10 cellular contexts compared by ENCODE assay signal in the genomic region with DNA sequence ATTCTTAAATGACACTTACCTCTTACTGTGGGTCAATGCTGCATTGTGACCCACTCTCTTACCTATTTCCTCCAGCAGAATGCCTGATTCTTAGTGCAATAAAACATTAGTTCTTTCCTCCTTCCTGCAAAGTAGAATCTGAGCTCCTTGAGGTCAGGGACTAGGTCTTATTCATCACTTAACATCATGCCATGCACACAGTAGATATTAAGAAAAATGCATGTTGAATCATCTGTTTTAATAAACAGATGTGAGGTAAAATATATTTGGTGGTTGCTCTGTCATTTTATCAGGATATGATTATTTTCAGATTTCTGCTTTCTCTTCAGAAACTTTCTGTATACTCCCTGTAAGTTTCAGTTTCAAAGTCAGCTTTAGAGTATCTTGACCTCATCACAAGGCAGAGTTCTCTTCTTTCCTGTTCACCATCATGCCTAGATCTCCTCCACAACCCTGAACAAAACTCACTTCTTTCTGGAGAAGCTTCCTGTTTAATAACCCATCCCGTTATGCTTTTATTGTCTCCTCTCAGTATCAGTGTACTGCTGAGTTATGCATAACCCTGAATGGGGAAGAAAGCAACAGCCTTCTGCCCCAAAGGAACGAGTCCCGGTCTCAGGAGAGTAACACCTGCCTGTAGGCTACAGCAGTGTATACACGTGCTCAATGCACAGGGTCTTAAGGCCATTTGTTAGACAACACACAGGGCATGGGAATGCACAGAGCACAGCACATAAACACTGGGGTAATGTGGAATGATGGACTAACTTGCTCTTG.
A peak's percentile ranks its signal among the peaks of the same experiment; 100 is the strongest.
DNase-seq lines count a peak whose midpoint lies in the region; ATAC-seq lines count a peak whose summit lies in the region.
"Had no signal": no experiment of that assay in that cellular context is flagged by ENCODE, and none has a peak within 500 bp of the region (broad histone marks: within the 10 kb centered on the region; RNA-seq: fewer than 3 reads in every experiment).

No MANE protein-coding gene starts in this region.

- H3K27me3 Mint-ChIP-seq in activated naive CD4-positive, alpha-beta T cell treated with anti-CD3 and anti-CD28 coated beads, Interleukin-2, amount 50 U/mL, for 24 hours: no peaks in the 10 kb centered on the region
- peaks cover 20% of the 10 kb centered on the region for H3K27me3 Mint-ChIP-seq in dendritic cell treated with granulocyte-macrophage colony-stimulating factor and Interleukin-4, amounts not matched to agents 40 ng/mL and 50 ng/mL, for 4 days

- no peak for DNase-seq in activated naive CD4-positive, alpha-beta T cell treated with Interleukin-2 at 50 U/mL for 16 hours
- DNase-seq in NCI-H1417 treated with DMSO at 0.1 percent for 48 hours (lab: John Stamatoyannopoulos, UW) (no peak), OCI-M1 (lab: John Stamatoyannopoulos, UW) (no peak)
- DNase-seq in stimulated activated CD8-positive, alpha-beta memory T cell treated with anti-CD3 and anti-CD28 coated beads, Interleukin-4, amount 100 ng/mL, for 48 hours: no peak
- DNase-seq: Kasumi-1, Right ventricle myocardium superior had no signal

- intact Hi-C loops in dendritic cell treated with granulocyte-macrophage colony-stimulating factor and Interleukin-4, amounts not matched to agents 40 ng/mL and 50 ng/mL, for 4 days (cut with micrococcal nuclease): no loop called here

- ATAC-seq in HG03378 (IDR thresholded peaks at IDR 0.05; ENCODE audit: unreplicated experiment) (peak; percentile 54), GM18519 (IDR thresholded peaks at IDR 0.05; ENCODE audit: low FRiP score, unreplicated experiment) (no peak)

- H3K9me3 Mint-ChIP-seq in activated naive CD4-positive, alpha-beta T cell treated with anti-CD3 and anti-CD28 coated beads, Interleukin-2, amount 50 U/mL, for 24 hours: no peaks in the 10 kb centered on the region
- H3K9me3 Mint-ChIP-seq in dendritic cell treated with granulocyte-macrophage colony-stimulating factor and Interleukin-4, amounts not matched to agents 40 ng/mL and 50 ng/mL, for 4 days: no peaks in the 10 kb centered on the region

- peaks cover 57% of the 10 kb centered on the region for H3K4me1 Mint-ChIP-seq in activated naive CD4-positive, alpha-beta T cell treated with anti-CD3 and anti-CD28 coated beads, Interleukin-2, amount 50 U/mL, for 24 hours
- H3K4me1 Mint-ChIP-seq in dendritic cell treated with granulocyte-macrophage colony-stimulating factor and Interleukin-4, amounts not matched to agents 40 ng/mL and 50 ng/mL, for 4 days (ENCODE audit: low read depth): peaks cover 40% of the 10 kb centered on the region

- no peaks in the 10 kb centered on the region for H3K36me3 Mint-ChIP-seq in activated naive CD4-positive, alpha-beta T cell treated with anti-CD3 and anti-CD28 coated beads, Interleukin-2, amount 50 U/mL, for 24 hours
- H3K36me3 Mint-ChIP-seq in dendritic cell treated with granulocyte-macrophage colony-stimulating factor and Interleukin-4, amounts not matched to agents 40 ng/mL and 50 ng/mL, for 4 days (ENCODE audit: low read depth): no peaks in the 10 kb centered on the region

- peak overlapping the region; percentile 71 for H3K27ac Mint-ChIP-seq in activated naive CD4-positive, alpha-beta T cell treated with anti-CD3 and anti-CD28 coated beads, Interleukin-2, amount 50 U/mL, for 24 hours
- peak overlapping the region; percentile 1 for H3K27ac Mint-ChIP-seq in dendritic cell treated with granulocyte-macrophage colony-stimulating factor and Interleukin-4, amounts not matched to agents 40 ng/mL and 50 ng/mL, for 4 days

- H3K4me3 Mint-ChIP-seq in activated naive CD4-positive, alpha-beta T cell treated with anti-CD3 and anti-CD28 coated beads, Interleukin-2, amount 50 U/mL, for 24 hours: peak overlapping the region; percentile 12
- no peak overlapping the region for H3K4me3 Mint-ChIP-seq in dendritic cell treated with granulocyte-macrophage colony-stimulating factor and Interleukin-4, amounts not matched to agents 40 ng/mL and 50 ng/mL, for 4 days
